Comparison of ENCODE assay signal across 1 cellular context in genomic region chr20:18256440-18257090, GRCh38.
TF ChIP-seq lines count a peak whose summit lies in the region.

No MANE protein-coding gene starts in this region.

TF ChIP-seq in K562, 482 proteins besides CTCF, POLR2A, EP300 and RAD21 (continued from another document and continues in another):
- TF ChIP-seq HSF4 (CRISPR knock-in tag; IDR thresholded peaks at IDR 0.05; ENCODE audit: borderline replicate concordance) (no peak), DPF2 (IDR thresholded peaks at IDR 0.05) (peak; percentile 80), PML (IDR thresholded peaks at IDR 0.05; ENCODE audit: low read length) (peak; percentile 47; the same call in 1 of the 2 replicates), SLC30A9 (CRISPR knock-in tag; IDR thresholded peaks at IDR 0.05) (no peak), KLF16 (IDR thresholded peaks at IDR 0.05) (peak; percentile 61; the same call in 1 of the 2 replicates), POU5F1 (IDR thresholded peaks at IDR 0.05; ENCODE audit: borderline replicate concordance, low read depth, low read length, partially characterized antibody) (no peak), PRPF4 (IDR thresholded peaks at IDR 0.05; ENCODE audit: insufficient read depth, low read depth, low read length, poor library complexity, severe bottlenecking) (no peak), SMARCA4 (IDR thresholded peaks at IDR 0.05) (peak; percentile 66), MAZ (CRISPR knock-in tag; conservative IDR thresholded peaks at IDR 0.05 in 1 of 2, IDR thresholded peaks at IDR 0.05 in 1 of 2) (no peak), NRF1 (conservative IDR thresholded peaks at IDR 0.05 in 1 of 2, IDR thresholded peaks at IDR 0.05 in 1 of 2) (no peak), MYNN (IDR thresholded peaks at IDR 0.05) (no peak), MYNN (CRISPR knock-in tag; IDR thresholded peaks at IDR 0.05) (no peak), MNT (conservative IDR thresholded peaks at IDR 0.05) (no peak), ZNF316 (IDR thresholded peaks at IDR 0.05) (no peak), XRCC3 (IDR thresholded peaks at IDR 0.05) (no peak), POLR3G (IDR thresholded peaks at IDR 0.05; ENCODE audit: extremely low read depth, insufficient read length, insufficient replicate concordance) (no peak), KDM5B (IDR thresholded peaks at IDR 0.05; ENCODE audit: insufficient replicate concordance, low read depth, low read length) (no peak), POLR2AphosphoS5 (IDR thresholded peaks at IDR 0.05; ENCODE audit: control insufficient read depth, insufficient read depth, low read depth, low read length) (peak; percentile 80), U2AF2 (optimal IDR thresholded peaks at IDR 0.05; ENCODE audit: low read depth, low read length) (no peak), ARID1B (IDR thresholded peaks at IDR 0.05) (peak; percentile 87), KHSRP (IDR thresholded peaks at IDR 0.05) (no peak), CREB1 (IDR thresholded peaks at IDR 0.05) (no peak), CREB1 (CRISPR knock-in tag; IDR thresholded peaks at IDR 0.05) (no peak), ZBTB12 (CRISPR knock-in tag; IDR thresholded peaks at IDR 0.05) (no peak), SOX6 (IDR thresholded peaks at IDR 0.05) (no peak), MCM2 (IDR thresholded peaks at IDR 0.05; ENCODE audit: low read depth) (no peak), RUNX1 (IDR thresholded peaks at IDR 0.05; ENCODE audit: low read depth) (no peak), THAP12 (CRISPR knock-in tag; IDR thresholded peaks at IDR 0.05) (no peak), ARID3A (IDR thresholded peaks at IDR 0.05; ENCODE audit: borderline replicate concordance, low read depth, low read length) (no peak), TAL1 (IDR thresholded peaks at IDR 0.05) (peak; percentile 85), RBM39 (optimal IDR thresholded peaks at IDR 0.05; ENCODE audit: low read depth, low read length) (no peak), ZNF830 (CRISPR knock-in tag; IDR thresholded peaks at IDR 0.05) (no peak), SPI1 (IDR thresholded peaks at IDR 0.05; ENCODE audit: borderline replicate concordance, low read depth, low read length) (no peak; the same call in 1 of the 2 replicates), YBX1 (IDR thresholded peaks at IDR 0.05) (no peak), SAP30 (IDR thresholded peaks at IDR 0.05; ENCODE audit: borderline replicate concordance, insufficient read depth, low read depth, low read length, poor library complexity, severe bottlenecking) (no peak), ZNF778 (CRISPR knock-in tag; IDR thresholded peaks at IDR 0.05) (no peak), SIN3B (IDR thresholded peaks at IDR 0.05; ENCODE audit: low read depth) (no peak), STAT5A (IDR thresholded peaks at IDR 0.05; ENCODE audit: borderline replicate concordance, low read length) (peak; percentile 58; the same call in 1 of the 2 replicates), ZNF263 (CRISPR knock-in tag; IDR thresholded peaks at IDR 0.05; ENCODE audit: borderline replicate concordance) (no peak), NCOA6 (IDR thresholded peaks at IDR 0.05) (no peak), CBFA2T2 (conservative IDR thresholded peaks at IDR 0.05) (peak; percentile 83), ZSCAN32 (CRISPR knock-in tag; IDR thresholded peaks at IDR 0.05) (no peak), ZZZ3 (IDR thresholded peaks at IDR 0.05) (no peak), GMEB1 (CRISPR knock-in tag; IDR thresholded peaks at IDR 0.05) (no peak), CBFA2T3 (IDR thresholded peaks at IDR 0.05) (peak; percentile 92), FOXM1 (IDR thresholded peaks at IDR 0.05; ENCODE audit: low read depth) (0 out of 2 replicates have a peak, but pooled peaks have one; percentile 25), FOXM1 (CRISPR knock-in tag; IDR thresholded peaks at IDR 0.05; ENCODE audit: low read depth) (no peak), POLR2G (IDR thresholded peaks at IDR 0.05; ENCODE audit: low read depth, low read length) (no peak), SMAD4 (CRISPR knock-in tag; conservative IDR thresholded peaks at IDR 0.05) (no peak), TCF3 (CRISPR knock-in tag; IDR thresholded peaks at IDR 0.05) (peak; percentile 90), SETDB1 (IDR thresholded peaks at IDR 0.05; ENCODE audit: low read length) (no peak), ZNF23 (CRISPR knock-in tag; IDR thresholded peaks at IDR 0.05) (no peak), RBM25 (IDR thresholded peaks at IDR 0.05; ENCODE audit: low read depth, low read length, severe bottlenecking) (no peak), KLF6 (CRISPR knock-in tag; IDR thresholded peaks at IDR 0.05; ENCODE audit: borderline replicate concordance) (no peak)
- TF ChIP-seq, protein P1, sequence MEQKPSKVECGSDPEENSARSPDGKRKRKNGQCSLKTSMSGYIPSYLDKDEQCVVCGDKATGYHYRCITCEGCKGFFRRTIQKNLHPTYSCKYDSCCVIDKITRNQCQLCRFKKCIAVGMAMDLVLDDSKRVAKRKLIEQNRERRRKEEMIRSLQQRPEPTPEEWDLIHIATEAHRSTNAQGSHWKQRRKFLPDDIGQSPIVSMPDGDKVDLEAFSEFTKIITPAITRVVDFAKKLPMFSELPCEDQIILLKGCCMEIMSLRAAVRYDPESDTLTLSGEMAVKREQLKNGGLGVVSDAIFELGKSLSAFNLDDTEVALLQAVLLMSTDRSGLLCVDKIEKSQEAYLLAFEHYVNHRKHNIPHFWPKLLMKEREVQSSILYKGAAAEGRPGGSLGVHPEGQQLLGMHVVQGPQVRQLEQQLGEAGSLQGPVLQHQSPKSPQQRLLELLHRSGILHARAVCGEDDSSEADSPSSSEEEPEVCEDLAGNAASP (IDR thresholded peaks at IDR 0.05), result no peak
- TF ChIP-seq, protein P2, sequence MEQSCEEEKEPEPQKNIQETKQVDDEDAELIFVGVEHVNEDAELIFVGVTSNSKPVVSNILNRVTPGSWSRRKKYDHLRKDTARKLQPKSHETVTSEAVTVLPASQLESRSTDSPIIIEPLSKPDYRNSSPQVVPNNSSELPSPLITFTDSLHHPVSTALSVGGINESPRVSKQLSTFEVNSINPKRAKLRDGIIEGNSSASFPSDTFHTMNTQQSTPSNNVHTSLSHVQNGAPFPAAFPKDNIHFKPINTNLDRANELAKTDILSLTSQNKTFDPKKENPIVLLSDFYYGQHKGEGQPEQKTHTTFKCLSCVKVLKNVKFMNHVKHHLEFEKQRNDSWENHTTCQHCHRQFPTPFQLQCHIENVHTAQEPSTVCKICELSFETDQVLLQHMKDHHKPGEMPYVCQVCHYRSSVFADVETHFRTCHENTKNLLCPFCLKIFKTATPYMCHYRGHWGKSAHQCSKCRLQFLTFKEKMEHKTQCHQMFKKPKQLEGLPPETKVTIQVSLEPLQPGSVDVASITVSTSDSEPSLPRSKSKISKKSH (CRISPR knock-in tag; IDR thresholded peaks at IDR 0.05), result no peak
- TF ChIP-seq, protein P3, sequence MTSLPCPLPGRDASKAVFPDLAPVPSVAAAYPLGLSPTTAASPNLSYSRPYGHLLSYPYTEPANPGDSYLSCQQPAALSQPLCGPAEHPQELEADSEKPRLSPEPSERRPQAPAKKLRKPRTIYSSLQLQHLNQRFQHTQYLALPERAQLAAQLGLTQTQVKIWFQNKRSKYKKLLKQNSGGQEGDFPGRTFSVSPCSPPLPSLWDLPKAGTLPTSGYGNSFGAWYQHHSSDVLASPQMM (CRISPR knock-in tag; IDR thresholded peaks at IDR 0.05), result no peak
- TF ChIP-seq, protein P4, sequence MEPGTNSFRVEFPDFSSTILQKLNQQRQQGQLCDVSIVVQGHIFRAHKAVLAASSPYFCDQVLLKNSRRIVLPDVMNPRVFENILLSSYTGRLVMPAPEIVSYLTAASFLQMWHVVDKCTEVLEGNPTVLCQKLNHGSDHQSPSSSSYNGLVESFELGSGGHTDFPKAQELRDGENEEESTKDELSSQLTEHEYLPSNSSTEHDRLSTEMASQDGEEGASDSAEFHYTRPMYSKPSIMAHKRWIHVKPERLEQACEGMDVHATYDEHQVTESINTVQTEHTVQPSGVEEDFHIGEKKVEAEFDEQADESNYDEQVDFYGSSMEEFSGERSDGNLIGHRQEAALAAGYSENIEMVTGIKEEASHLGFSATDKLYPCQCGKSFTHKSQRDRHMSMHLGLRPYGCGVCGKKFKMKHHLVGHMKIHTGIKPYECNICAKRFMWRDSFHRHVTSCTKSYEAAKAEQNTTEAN (CRISPR knock-in tag; IDR thresholded peaks at IDR 0.05), result no peak
- TF ChIP-seq, protein P5, sequence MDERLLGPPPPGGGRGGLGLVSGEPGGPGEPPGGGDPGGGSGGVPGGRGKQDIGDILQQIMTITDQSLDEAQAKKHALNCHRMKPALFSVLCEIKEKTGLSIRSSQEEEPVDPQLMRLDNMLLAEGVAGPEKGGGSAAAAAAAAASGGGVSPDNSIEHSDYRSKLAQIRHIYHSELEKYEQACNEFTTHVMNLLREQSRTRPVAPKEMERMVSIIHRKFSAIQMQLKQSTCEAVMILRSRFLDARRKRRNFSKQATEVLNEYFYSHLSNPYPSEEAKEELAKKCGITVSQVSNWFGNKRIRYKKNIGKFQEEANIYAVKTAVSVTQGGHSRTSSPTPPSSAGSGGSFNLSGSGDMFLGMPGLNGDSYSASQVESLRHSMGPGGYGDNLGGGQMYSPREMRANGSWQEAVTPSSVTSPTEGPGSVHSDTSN (CRISPR knock-in tag; IDR thresholded peaks at IDR 0.05; ENCODE audit: low read depth), result no peak; the same call in 1 of the 2 replicates
- TF ChIP-seq, protein P5 (tag; conservative IDR thresholded peaks at IDR 0.05; ENCODE audit: low read depth), result peak; percentile 60
